ENCODE assay signal across 9 cellular contexts in genomic region chr1:36125129-36125991, GRCh38. TPM values are rescaled to one million over a fixed set of nuclear protein-coding genes. Genes with fewer than 3 reads are reported as not detected.
DNase-seq lines count a peak whose midpoint lies in the region; ATAC-seq and TF ChIP-seq lines count a peak whose summit lies in the region.
"Had no signal": no experiment of that assay in that cellular context is flagged by ENCODE, and none has a peak within 500 bp of the region (broad histone marks: within the 10 kb centered on the region; RNA-seq: fewer than 3 reads in every experiment).

TSS of gene COL8A2 (minus strand) at chr1:36125222. CDS start at chr1:36100242, 24,980 bp downstream.

- DNase-seq in GM23338 (ENCODE audit: low spot score) = peak; percentile 66
- no peak for DNase-seq in iPS DF 6.9 (ENCODE audit: low read depth, low spot score)
- DNase-seq in MG63 = no peak
- no peak for DNase-seq in pons (ENCODE audit: low spot score)
- no peak for DNase-seq in central memory CD4-positive, alpha-beta T cell
- DNase-seq: stimulated activated CD4-positive, alpha-beta T cell treated with anti-CD3 and anti-CD28 coated beads, Interleukin-4, amount 100 ng/mL, for 1 hour had no signal

- no peaks in the 10 kb centered on the region for H3K9me2 ChIP-seq in GM23338 (ENCODE audit: insufficient read depth)

- H3K4me3 ChIP-seq in GM23338 (peak within 1 kb of the TSS; percentile 62), iPS DF 6.9 (ENCODE audit: low read length) (peak within 1 kb of the TSS; percentile 45; the same call in 1 of the 2 replicates), skeletal muscle tissue (ENCODE audit: low read length in 3 of 3) (peak within 1 kb of the TSS in 2 of 3 donors; percentile 22 to 43), MG63 (no peak within 1 kb of the TSS)

- peaks cover 10% of the 10 kb centered on the region for H3K4me1 Mint-ChIP-seq in GM23338
- H3K4me1 Mint-ChIP-seq in activated naive CD8-positive, alpha-beta T cell (ENCODE audit: low read depth) = peaks cover 29% of the 10 kb centered on the region

- no peaks in the 10 kb centered on the region for H4K20me1 ChIP-seq in GM23338 (replicated peaks; ENCODE audit: insufficient read depth)

- H3K4me1 ChIP-seq in GM23338 (ENCODE audit: insufficient read depth) = peaks cover 6% of the 10 kb centered on the region; the same call in 1 of the 2 replicates
- no peaks in the 10 kb centered on the region for H3K4me1 ChIP-seq in iPS DF 6.9 (ENCODE audit: control insufficient read depth, insufficient read depth, low read length)
- peaks cover 2 to 5% (median 3%) of the 10 kb centered on the region in 3 donors for H3K4me1 ChIP-seq in skeletal muscle tissue (ENCODE audit: control insufficient read depth in 3 of 3, insufficient read depth in 3 of 3, low read length in 3 of 3)

- no peaks in the 10 kb centered on the region for H3K9me3 ChIP-seq in iPS DF 6.9 (ENCODE audit: control insufficient read depth, insufficient read depth, low read length)
- H3K9me3 ChIP-seq in skeletal muscle tissue (ENCODE audit: control insufficient read depth in 3 of 3, low read length in 3 of 3) = no peaks in the 10 kb centered on the region
- H3K9me3 ChIP-seq in MG63 = no peaks in the 10 kb centered on the region

- H3K27me3 ChIP-seq in GM23338 (ENCODE audit: insufficient read depth) = peaks cover 41% of the 10 kb centered on the region
- peaks cover 17% of the 10 kb centered on the region for H3K27me3 ChIP-seq in iPS DF 6.9 (ENCODE audit: control insufficient read depth, insufficient read depth, low read length)
- H3K27me3 ChIP-seq in skeletal muscle tissue (ENCODE audit: control insufficient read depth in 3 of 3, insufficient read depth in 3 of 3, low read length in 3 of 3) = peaks cover 19% of the 10 kb centered on the region in 3 donors
- no peaks in the 10 kb centered on the region for H3K27me3 ChIP-seq in MG63

- peak within 1 kb of the TSS; percentile 94 for H2AFZ ChIP-seq in GM23338

- ATAC-seq in GM23338 (peak; percentile 39), HG02981 (IDR thresholded peaks at IDR 0.05; ENCODE audit: unreplicated experiment) (no peak)

- WGBS in iPS DF 6.9 (ENCODE audit: insufficient coverage, insufficient read length) = no CpG with 5 or more reads among the region's 77 CpGs

- H3K4me3 Mint-ChIP-seq in GM23338 = peak within 1 kb of the TSS; percentile 72
- peak within 1 kb of the TSS; percentile 77 for H3K4me3 Mint-ChIP-seq in activated naive CD8-positive, alpha-beta T cell

- H3K27ac ChIP-seq in GM23338 (ENCODE audit: low read depth) (no peak within 1 kb of the TSS), iPS DF 6.9 (ENCODE audit: low read length) (no peak within 1 kb of the TSS), skeletal muscle tissue (ENCODE audit: low read depth, low read length) (no peak within 1 kb of the TSS)

- H3F3A ChIP-seq in GM23338 (replicated peaks; ENCODE audit: low read depth) = no peaks in the 10 kb centered on the region

- H3K27ac Mint-ChIP-seq in GM23338 = no peak within 1 kb of the TSS
- H3K27ac Mint-ChIP-seq in activated naive CD8-positive, alpha-beta T cell = peak within 1 kb of the TSS; percentile 58

- H3K36me3 ChIP-seq in GM23338 (ENCODE audit: insufficient read depth) (no peaks in the 10 kb centered on the region), iPS DF 6.9 (ENCODE audit: control insufficient read depth, insufficient read depth, low read length) (no peaks in the 10 kb centered on the region), skeletal muscle tissue (ENCODE audit: control insufficient read depth in 3 of 3, insufficient read depth in 3 of 3, low read length in 3 of 3) (no peaks in the 10 kb centered on the region), MG63 (no peaks in the 10 kb centered on the region)

- TF ChIP-seq CTCF in GM23338 (conservative IDR thresholded peaks at IDR 0.05; ENCODE audit: low read depth in 2 of 2) = no peak

- peak within 1 kb of the TSS in 2 of 3 donors; percentile 33 to 50 for H3K9ac ChIP-seq in skeletal muscle tissue (ENCODE audit: low read depth in 1 of 3, low read length in 3 of 3)

- H3K4me2 ChIP-seq in GM23338 = peak within 1 kb of the TSS; percentile 82

- H3K36me3 Mint-ChIP-seq in GM23338 (ENCODE audit: low read depth) = no peaks in the 10 kb centered on the region
- no peaks in the 10 kb centered on the region for H3K36me3 Mint-ChIP-seq in activated naive CD8-positive, alpha-beta T cell

- no peaks in the 10 kb centered on the region for H3K79me2 ChIP-seq in GM23338 (replicated peaks; ENCODE audit: insufficient read depth)

- H3K9me3 Mint-ChIP-seq in GM23338 = no peaks in the 10 kb centered on the region
- no peaks in the 10 kb centered on the region for H3K9me3 Mint-ChIP-seq in activated naive CD8-positive, alpha-beta T cell (ENCODE audit: low read depth)

- H3K27me3 Mint-ChIP-seq in GM23338 (ENCODE audit: insufficient read depth, low read depth, poor library complexity) = peaks cover 49% of the 10 kb centered on the region
- peaks cover 12% of the 10 kb centered on the region for H3K27me3 Mint-ChIP-seq in activated naive CD8-positive, alpha-beta T cell

TF ChIP-seq in GM23338, 12 proteins besides CTCF, POLR2A, EP300 and RAD21:
- TF ChIP-seq CREB1 (CRISPR knock-in tag; IDR thresholded peaks at IDR 0.05; ENCODE audit: low read depth) = no peak
- no peak for TF ChIP-seq EZH2phosphoT487 (IDR thresholded peaks at IDR 0.05; ENCODE audit: unreplicated experiment)
- TF ChIP-seq JUNB (IDR thresholded peaks at IDR 0.05; ENCODE audit: unreplicated experiment) = no peak
- no peak for TF ChIP-seq ZNF331 (CRISPR knock-in tag; IDR thresholded peaks at IDR 0.05; ENCODE audit: low read depth)
- TF ChIP-seq POLR2AphosphoS5 (IDR thresholded peaks at IDR 0.05; ENCODE audit: low read depth) = no peak
- no peak for TF ChIP-seq STAT1 (IDR thresholded peaks at IDR 0.05; ENCODE audit: unreplicated experiment)
- TF ChIP-seq REST (IDR thresholded peaks at IDR 0.05; ENCODE audit: unreplicated experiment) = no peak

RNA-seq across cellular contexts. Expression of gene COL8A2, which starts in this region (rescaled TPM):
- total RNA-seq in GM23338 (2014; rRNA removed; shearing (Covaris generic)) = 4.9 and 5.0 TPM in 2 replicates
- polyA plus RNA-seq in GM23338 (2016; fragmentation: Nextera tagmentation; extraction: Ambion mirVana) = 0.77 and 0.95 TPM in 2 replicates
- 11.0 TPM for total RNA-seq in skeletal muscle tissue
- 0.99 and 1.4 TPM in 2 replicates for total RNA-seq in MG63 (2014; rRNA removed; shearing (Covaris generic); ENCODE audit: low replicate concordance)
